Comparison of ENCODE assay signal across 8 cellular contexts in the genomic region with DNA sequence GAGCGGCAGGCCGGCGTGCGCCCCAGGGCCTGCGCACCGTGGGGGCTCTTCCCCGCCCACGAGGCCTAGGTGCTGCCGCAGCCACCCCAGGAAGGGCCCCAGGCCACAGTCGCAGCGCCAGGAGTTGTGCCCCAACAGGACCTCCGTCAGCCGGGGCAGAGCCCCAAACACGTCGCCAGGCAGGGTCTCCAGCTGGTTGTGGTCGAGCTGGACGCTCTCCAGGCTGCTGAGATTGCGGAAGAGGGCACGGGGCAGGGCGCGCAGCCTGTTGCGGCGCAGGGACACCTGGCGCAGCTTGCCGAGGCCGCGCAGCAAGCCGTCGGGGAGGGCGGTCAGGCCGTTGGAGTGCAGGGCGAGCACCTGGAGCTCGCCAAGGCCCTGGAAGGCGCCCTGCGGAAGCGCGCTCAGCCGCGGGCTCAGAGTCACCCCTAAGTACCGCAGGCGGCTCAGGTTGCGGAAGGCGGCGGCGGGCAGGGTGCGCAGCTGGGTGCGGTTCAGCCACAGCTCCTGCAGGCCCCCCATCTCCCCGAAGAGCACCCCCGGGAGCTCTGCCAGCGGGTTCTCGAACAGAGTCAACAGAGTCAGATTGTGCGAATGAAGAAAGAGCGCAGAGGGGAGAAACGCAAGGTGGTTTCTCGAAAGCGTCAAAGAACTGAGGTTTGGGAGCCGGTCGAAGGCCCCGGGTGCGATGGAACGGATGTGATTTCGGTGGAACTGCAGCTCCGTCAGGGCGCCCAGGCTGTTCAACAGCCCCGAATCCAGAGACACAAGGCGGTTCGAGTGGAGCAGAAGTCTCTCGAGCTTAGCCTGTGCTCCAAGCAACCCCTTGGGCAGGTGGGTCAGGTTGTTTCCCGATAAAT. TPM values are rescaled to one million over a fixed set of nuclear protein-coding genes. Genes with fewer than 3 reads are reported as not detected.
DNase-seq lines count a peak whose midpoint lies in the region; ATAC-seq, FAIRE-seq and TF ChIP-seq lines count a peak whose summit lies in the region.

No MANE protein-coding gene starts in this region.

- H4K91ac ChIP-seq in H1 (replicated peaks; ENCODE audit: insufficient read length, low read length): peak overlapping the region; percentile 91

- H4K5ac ChIP-seq in H1 (ENCODE audit: insufficient read length, low read depth, low read length): no peak overlapping the region

- H3K4me1 Mint-ChIP-seq in activated B cell treated with CpG ODN at 0.5 μM for 24 hours: peaks cover 32% of the 10 kb centered on the region
- peaks cover 7% of the 10 kb centered on the region for H3K4me1 Mint-ChIP-seq in Caco-2 (ENCODE audit: low read depth, unreplicated experiment)

- TF ChIP-seq CTCF in activated B cell treated with CpG ODN at 0.5 μM for 24 hours (IDR thresholded peaks at IDR 0.05): no peak
- no peak for TF ChIP-seq CTCF in H1 (IDR thresholded peaks at IDR 0.05; ENCODE audit: control extremely low read depth in 1 of 3, insufficient read depth in 1 of 3, low read depth in 1 of 3, low read length in 3 of 3)
- TF ChIP-seq CTCF in Caco-2 (IDR thresholded peaks at IDR 0.05; ENCODE audit: insufficient read depth in 1 of 2, low read depth in 1 of 2, low read length in 1 of 2, severe bottlenecking in 1 of 2, unreplicated experiment in 1 of 2): no peak

- no peak overlapping the region for H3K14ac ChIP-seq in H1 (ENCODE audit: insufficient read length)

- H3K4me3 Mint-ChIP-seq in activated B cell treated with CpG ODN at 0.5 μM for 24 hours (peak overlapping the region; percentile 73), Caco-2 (ENCODE audit: unreplicated experiment) (no peak overlapping the region)

- H3K4me1 ChIP-seq in H1 (replicated peaks in 1 of 4; ENCODE audit: control insufficient read depth in 3 of 4, insufficient read depth in 4 of 4, low read length in 3 of 4): peaks cover 0 to 11% (median 5%) of the 10 kb centered on the region in 4 experiments; a peak in 5 of 7 replicates
- H3K4me1 ChIP-seq in SJCRH30: no peaks in the 10 kb centered on the region
- H3K4me1 ChIP-seq in Caco-2: peaks cover 17% of the 10 kb centered on the region

- no peaks in the 10 kb centered on the region for H3K79me2 ChIP-seq in H1 (ENCODE audit: control insufficient read depth in 1 of 2, insufficient read depth in 2 of 2, low read length in 2 of 2)

- H3K18ac ChIP-seq in H1 (ENCODE audit: extremely low read depth, low read length): peak overlapping the region; percentile 83

- H2AK5ac ChIP-seq in H1 (ENCODE audit: low read depth, low read length): no peak overlapping the region

- H4K8ac ChIP-seq in H1 (ENCODE audit: extremely low read depth, insufficient read depth, low read length): peak overlapping the region; percentile 92; the same call in 1 of the 2 replicates

- H3K79me1 ChIP-seq in H1 (ENCODE audit: low read depth, low read length): no peaks in the 10 kb centered on the region

- H2BK120ac ChIP-seq in H1 (replicated peaks; ENCODE audit: low read depth, low read length): no peak overlapping the region

- intact Hi-C loops in activated B cell treated with CpG ODN at 0.5 μM for 24 hours (cut with micrococcal nuclease) (no loop called here), sciatic nerve (cut with DNase I) (no loop called here), Caco-2 (cut with micrococcal nuclease; ENCODE audit: unreplicated experiment) (no loop called here)

- no peak overlapping the region for H3K56ac ChIP-seq in H1 (replicated peaks; ENCODE audit: insufficient read length, low read depth, low read length)

- H2BK12ac ChIP-seq in H1 (ENCODE audit: low read depth, low read length): peak overlapping the region; percentile 80; the same call in 1 of the 2 replicates

- no peak overlapping the region for H3K4ac ChIP-seq in H1 (replicated peaks; ENCODE audit: insufficient read length, low read depth, low read length)

- H3K23me2 ChIP-seq in H1 (ENCODE audit: low read depth, low read length): peaks cover 3% of the 10 kb centered on the region

- H3K36me3 Mint-ChIP-seq in activated B cell treated with CpG ODN at 0.5 μM for 24 hours (ENCODE audit: low read depth) (no peaks in the 10 kb centered on the region), Caco-2 (ENCODE audit: insufficient read depth, unreplicated experiment) (peaks cover 10% of the 10 kb centered on the region)

- peak; percentile 49 for ATAC-seq in GM18511 (IDR thresholded peaks at IDR 0.05; ENCODE audit: unreplicated experiment)
- peak; percentile 40 for ATAC-seq in activated B cell treated with CpG ODN at 0.5 μM for 24 hours (ENCODE audit: low read depth)
- peak; percentile 29 for ATAC-seq in sciatic nerve
- no peak for ATAC-seq in GM18867 (IDR thresholded peaks at IDR 0.05; ENCODE audit: unreplicated experiment)

- FAIRE-seq in H1 (lab: Jason Lieb, UNC): no peak
- FAIRE-seq in GM12891 (lab: Jason Lieb, UNC): no peak

- BruUV-seq in Caco-2 (replicated peaks; lab: Mats Ljungman, UMichigan): no TSS peak

- H3K36me3 ChIP-seq in H1 (ENCODE audit: control insufficient read depth in 2 of 4, insufficient read depth in 4 of 4, low read length in 3 of 4) (no peaks in the 10 kb centered on the region), SJCRH30 (no peaks in the 10 kb centered on the region), Caco-2 (ENCODE audit: control insufficient read depth, insufficient read depth, low read length) (no peaks in the 10 kb centered on the region)

- H3K9me3 Mint-ChIP-seq in activated B cell treated with CpG ODN at 0.5 μM for 24 hours: no peaks in the 10 kb centered on the region
- no peaks in the 10 kb centered on the region for H3K9me3 Mint-ChIP-seq in Caco-2 (ENCODE audit: unreplicated experiment)

- TF ChIP-seq POLR2A in H1 (IDR thresholded peaks at IDR 0.05; ENCODE audit: control extremely low read depth in 1 of 2, low read depth in 2 of 2, low read length in 2 of 2) (no peak), GM12891 (IDR thresholded peaks at IDR 0.05; ENCODE audit: low read depth, low read length) (no peak)

- H3K27me3 ChIP-seq in H1 (replicated peaks in 1 of 4; ENCODE audit: control insufficient read depth in 3 of 4, extremely low read depth in 1 of 4, insufficient read depth in 3 of 4, low read length in 3 of 4): peaks cover 16 to 35% (median 25%) of the 10 kb centered on the region in 4 experiments
- H3K27me3 ChIP-seq in SJCRH30: no peaks in the 10 kb centered on the region
- no peaks in the 10 kb centered on the region for H3K27me3 ChIP-seq in Caco-2 (replicated peaks; ENCODE audit: control insufficient read depth, insufficient read depth, low read length)

- H3K4me2 ChIP-seq in H1 (ENCODE audit: insufficient read depth in 1 of 2, low read depth in 2 of 2, low read length in 2 of 2): peak overlapping the region; percentile 64 to 80

- no peak overlapping the region for H3K27ac Mint-ChIP-seq in activated B cell treated with CpG ODN at 0.5 μM for 24 hours
- H3K27ac Mint-ChIP-seq in Caco-2 (ENCODE audit: unreplicated experiment): no peak overlapping the region

- H2AFZ ChIP-seq in H1 (ENCODE audit: low read length): peak overlapping the region; percentile 46; the same call in 1 of the 2 replicates

- POLR2A ChIA-PET in activated B cell treated with CpG ODN at 0.5 μM for 24 hours (lab: Charles Lee): no interaction called here
- POLR2A ChIA-PET in H1 (lab: Charles Lee; ENCODE audit: partially characterized antibody): interaction anchor here (1.0 to 3.0 kb wide), 8 partner anchors 10 to 66 kb away, joined by 3 to 15 read pairs (median 3); no protein-coding TSS in a partner anchor
- POLR2A ChIA-PET in Caco-2 (lab: Charles Lee): no interaction called here

- DNase-seq in activated B cell treated with CpG ODN at 0.5 μM for 24 hours: no peak
- DNase-seq in H1 (ENCODE audit: low read depth in 1 of 2, low spot score in 2 of 2): no peak
- DNase-seq in sciatic nerve (ENCODE audit: low spot score): no peak
- DNase-seq in GM12891 (ENCODE audit: insufficient read length, low spot score): no peak
- no peak for DNase-seq in SJCRH30
- no peak for DNase-seq in Caco-2

- H3K27ac ChIP-seq in H1 (ENCODE audit: low read depth, low read length) (no peak overlapping the region), SJCRH30 (no peak overlapping the region)

- no peak for TF ChIP-seq EP300 in H1 (IDR thresholded peaks at IDR 0.05; ENCODE audit: borderline replicate concordance in 1 of 2, low read depth in 2 of 2, low read length in 2 of 2)

- H3K23ac ChIP-seq in H1 (ENCODE audit: insufficient read length): no peak overlapping the region

- CTCF ChIA-PET in activated B cell treated with CpG ODN at 0.5 μM for 24 hours (lab: Charles Lee) (interaction anchor here (1.0 to 1.4 kb wide), 4 partner anchors 9 to 53 kb away, joined by 3 to 5 read pairs (median 4); no protein-coding TSS in a partner anchor), H1 (lab: Charles Lee; ENCODE audit: partially characterized antibody) (interaction anchor here (0.8 to 6.7 kb wide), 16 partner anchors 10 to 1156 kb away, joined by 3 to 122 read pairs (median 3); partner anchors contain the start of genes CPN2, LRRC15 and PLAAT1), Caco-2 (lab: Charles Lee) (no interaction called here)

- no peak overlapping the region for H3K9ac ChIP-seq in H1 (replicated peaks in 1 of 4; ENCODE audit: extremely low read depth in 1 of 4, low read depth in 3 of 4, low read length in 3 of 4)

- H3K27me3 Mint-ChIP-seq in activated B cell treated with CpG ODN at 0.5 μM for 24 hours (peaks cover 25% of the 10 kb centered on the region), Caco-2 (ENCODE audit: insufficient read depth, unreplicated experiment) (no peaks in the 10 kb centered on the region)

- peak overlapping the region; percentile 52; the same call in 1 of the 2 replicates for H2BK5ac ChIP-seq in H1 (ENCODE audit: low read depth, low read length)

- H2BK20ac ChIP-seq in H1 (ENCODE audit: low read length): no peak overlapping the region

- peaks cover 0 to 4% of the 10 kb centered on the region in 2 experiments; a peak in 1 of 4 replicates for H3K9me3 ChIP-seq in H1 (ENCODE audit: insufficient read depth in 2 of 2, low read depth in 1 of 2, low read length in 1 of 2)
- no peaks in the 10 kb centered on the region for H3K9me3 ChIP-seq in SJCRH30 (replicated peaks)
- no peaks in the 10 kb centered on the region for H3K9me3 ChIP-seq in Caco-2

- 17% methylated on average over 58 of the region's 69 CpGs; no CpG with 5 or more reads in 1 of the 2 experiments for WGBS in H1 (ENCODE audit: extremely low coverage in 1 of 2, insufficient coverage in 1 of 2, insufficient read length in 1 of 2, insufficient replicate concordance in 2 of 2, low coverage in 1 of 2, low lambda C conversion rate in 2 of 2, missing lambda C conversion rate in 1 of 2), 2 experiments

- H2BK15ac ChIP-seq in H1 (ENCODE audit: low read length): peak overlapping the region; percentile 46; the same call in 1 of the 2 replicates

- H3K4me3 ChIP-seq in H1 (ENCODE audit: extremely low read depth in 1 of 4, insufficient read depth in 2 of 4, low read depth in 3 of 4, low read length in 4 of 4): peak overlapping the region; percentile 24 to 57 (median 48)
- H3K4me3 ChIP-seq in SJCRH30: no peak overlapping the region
- no peak overlapping the region for H3K4me3 ChIP-seq in Caco-2 (ENCODE audit: low read depth, low read length)

- H4K20me1 ChIP-seq in H1 (replicated peaks in 1 of 2; ENCODE audit: control insufficient read depth in 1 of 2, insufficient read depth in 2 of 2, low read length in 2 of 2): no peaks in the 10 kb centered on the region

- no peak for TF ChIP-seq RAD21 in H1 (IDR thresholded peaks at IDR 0.05 in 1 of 2, conservative IDR thresholded peaks at IDR 0.05 in 1 of 2; ENCODE audit: low read depth in 2 of 2, low read length in 2 of 2)

RNA-seq across cellular contexts. Expression of gene GP5, which starts 1.9 kb away (rescaled TPM):
- total RNA-seq in activated B cell treated with CpG ODN at 0.5 μM for 24 hours (0.18 and 0.22 TPM in 2 replicates), sciatic nerve (0.09 TPM), Caco-2 (2022) (0.12 and 0.25 TPM in 2 replicates)
- 0.10 and 0.13 TPM in 2 replicates for total RNA-seq in H1 (2021; fragmentation: NEBNext Ultra II Directional; extraction: Animal tissue kit (Norgen Biotek cat#: 25700))
- 0.05 and 0.14 TPM in 2 replicates for polyA plus RNA-seq in H1 (2011; rRNA removed)
- 0.05 TPM for polyA plus RNA-seq in H1 (2011; cell fraction: cytosol; rRNA removed)
- 0.06 TPM for polyA plus RNA-seq in H1 (2011; cell fraction: nucleus; rRNA removed)
- 0.05 to 0.10 TPM (median 0.07 TPM) in 3 of 4 replicates, not detected in the other for polyA plus RNA-seq in H1 (2012, experiment 1 of 2)
- 0.09 TPM for polyA plus RNA-seq in H1 (2012, experiment 2 of 2)
- polyA plus RNA-seq in H1 (2013, experiment 1 of 2): 0.04 TPM
- 0.02 TPM for polyA plus RNA-seq in H1 (2013, experiment 2 of 2)
- 0.07 and 0.13 TPM in 2 replicates for polyA minus RNA-seq in H1 (2011; rRNA and poly(A)+ RNA removed)
- not detected for polyA minus RNA-seq in H1 (2011; cell fraction: cytosol; rRNA and poly(A)+ RNA removed)
- polyA minus RNA-seq in H1 (2011; cell fraction: nucleus; rRNA and poly(A)+ RNA removed): 0.20 TPM
- not detected for polyA plus RNA-seq in GM12891 (2012; ENCODE audit: low read depth, missing spikeins)
- not detected in 2 replicates for total RNA-seq in SJCRH30 (2014; rRNA removed; shearing (Covaris generic))

RNA-seq across cellular contexts. Expression of gene LRRC15, which starts 27.6 kb away (rescaled TPM):
- total RNA-seq in activated B cell treated with CpG ODN at 0.5 μM for 24 hours: not detected in 2 replicates
- 0.37 and 0.40 TPM in 2 replicates for total RNA-seq in H1 (2021; fragmentation: NEBNext Ultra II Directional; extraction: Animal tissue kit (Norgen Biotek cat#: 25700))
- polyA plus RNA-seq in H1 (2011; rRNA removed): 0.15 and 0.17 TPM in 2 replicates
- polyA plus RNA-seq in H1 (2011; cell fraction: cytosol; rRNA removed): 0.08 TPM
- 0.19 TPM for polyA plus RNA-seq in H1 (2011; cell fraction: nucleus; rRNA removed)
- polyA plus RNA-seq in H1 (2012, experiment 1 of 2): 0.11 to 0.16 TPM (median 0.16 TPM) in 3 of 4 replicates, not detected in the other
- 0.07 TPM for polyA plus RNA-seq in H1 (2012, experiment 2 of 2)
- 0.34 TPM for polyA plus RNA-seq in H1 (2013, experiment 1 of 2)
- 0.42 TPM for polyA plus RNA-seq in H1 (2013, experiment 2 of 2)
- 0.17 and 0.32 TPM in 2 replicates for polyA minus RNA-seq in H1 (2011; rRNA and poly(A)+ RNA removed)
- not detected for polyA minus RNA-seq in H1 (2011; cell fraction: cytosol; rRNA and poly(A)+ RNA removed)
- polyA minus RNA-seq in H1 (2011; cell fraction: nucleus; rRNA and poly(A)+ RNA removed): 0.10 TPM
- 0.18 TPM for total RNA-seq in sciatic nerve
- not detected for polyA plus RNA-seq in GM12891 (2012; ENCODE audit: low read depth, missing spikeins)
- 0.08 TPM in 1 of 2 replicates, not detected in the other for total RNA-seq in SJCRH30 (2014; rRNA removed; shearing (Covaris generic))
- total RNA-seq in Caco-2 (2022): 0.09 and 0.16 TPM in 2 replicates

RNA-seq across cellular contexts. Expression of gene CPN2, which starts 46.0 kb away (rescaled TPM):
- total RNA-seq in activated B cell treated with CpG ODN at 0.5 μM for 24 hours (not detected in 2 replicates), sciatic nerve (not detected), Caco-2 (2022) (not detected in 2 replicates)
- not detected in 2 replicates for total RNA-seq in H1 (2021; fragmentation: NEBNext Ultra II Directional; extraction: Animal tissue kit (Norgen Biotek cat#: 25700))
- 0.03 TPM in 1 of 2 replicates, not detected in the other for polyA plus RNA-seq in H1 (2011; rRNA removed)
- polyA plus RNA-seq in H1 (2011; cell fraction: cytosol; rRNA removed): not detected
- not detected for polyA plus RNA-seq in H1 (2011; cell fraction: nucleus; rRNA removed)
- polyA plus RNA-seq in H1 (2012, experiment 1 of 2): 0.12 TPM in 1 of 4 replicates, not detected in the others
- polyA plus RNA-seq in H1 (2012, experiment 2 of 2): not detected
- 0.02 TPM for polyA plus RNA-seq in H1 (2013, experiment 1 of 2)
- 0.02 TPM for polyA plus RNA-seq in H1 (2013, experiment 2 of 2)
- polyA minus RNA-seq in H1 (2011; rRNA and poly(A)+ RNA removed): not detected in 2 replicates
- polyA minus RNA-seq in H1 (2011; cell fraction: cytosol; rRNA and poly(A)+ RNA removed): not detected
- not detected for polyA minus RNA-seq in H1 (2011; cell fraction: nucleus; rRNA and poly(A)+ RNA removed)
- polyA plus RNA-seq in GM12891 (2012; ENCODE audit: low read depth, missing spikeins): not detected
- total RNA-seq in SJCRH30 (2014; rRNA removed; shearing (Covaris generic)): not detected in 2 replicates

Comparison
In these comparisons a context has a peak if more than half of its experiments do, and no peak if none do; other contexts are left out.
1. H3K4me3 ChIP-seq: peak in H1 (4 of 4); none in SJCRH30 (single experiment) and Caco-2 (single experiment).